In genomic region chr19:19461671-19462622, GRCh38 we compare ENCODE assay signal across 9 cellular contexts. TPM values are rescaled to one million over a fixed set of nuclear protein-coding genes. Genes with fewer than 3 reads are reported as not detected.
DNase-seq lines count a peak whose midpoint lies in the region; ATAC-seq, FAIRE-seq and TF ChIP-seq lines count a peak whose summit lies in the region.
"Had no signal": no experiment of that assay in that cellular context is flagged by ENCODE, and none has a peak within 500 bp of the region (broad histone marks: within the 10 kb centered on the region; RNA-seq: fewer than 3 reads in every experiment).

No MANE protein-coding gene starts in this region.

- H3K4me1 Mint-ChIP-seq in Caco-2 (ENCODE audit: low read depth, unreplicated experiment) = peaks cover 62% of the 10 kb centered on the region
- peaks cover 53% of the 10 kb centered on the region for H3K4me1 Mint-ChIP-seq in MCF 10A (ENCODE audit: insufficient read depth, unreplicated experiment)

- CTCF ChIA-PET in Caco-2 (lab: Charles Lee) = no interaction called here
- CTCF ChIA-PET in MCF 10A (lab: Yijun Ruan, JAX) = interaction anchor here (1.7 kb wide), 1 partner anchor 29 kb away, joined by 3 read pairs; no protein-coding TSS in a partner anchor

- intact Hi-C loops in Caco-2 (cut with micrococcal nuclease; ENCODE audit: unreplicated experiment) = no loop called here
- intact Hi-C loops in MCF 10A (cut with micrococcal nuclease) = no loop called here

- H3K36me3 Mint-ChIP-seq in Caco-2 (ENCODE audit: insufficient read depth, unreplicated experiment) (peaks cover 76% of the 10 kb centered on the region), MCF 10A (ENCODE audit: insufficient read depth, unreplicated experiment) (peaks cover 40% of the 10 kb centered on the region)

- H3K4me3 ChIP-seq in Caco-2 (ENCODE audit: low read depth, low read length) = no peak overlapping the region

- TF ChIP-seq CTCF in Caco-2 (IDR thresholded peaks at IDR 0.05; ENCODE audit: insufficient read depth in 1 of 2, low read depth in 1 of 2, low read length in 1 of 2, severe bottlenecking in 1 of 2, unreplicated experiment in 1 of 2) (no peak), MCF 10A (IDR thresholded peaks at IDR 0.05; ENCODE audit: unreplicated experiment) (no peak)

- H3K9me3 Mint-ChIP-seq in Caco-2 (ENCODE audit: unreplicated experiment) (peaks cover 9% of the 10 kb centered on the region), MCF 10A (ENCODE audit: unreplicated experiment) (no peaks in the 10 kb centered on the region)

- POLR2A ChIA-PET in Caco-2 (lab: Charles Lee) (interaction anchor here (1.0 kb wide), 1 partner anchor 76 kb away, joined by 3 read pairs; no protein-coding TSS in a partner anchor), MCF 10A (lab: Yijun Ruan, JAX) (no interaction called here)

- DNase-seq in Caco-2 (no peak), NCI-H2171 (lab: John Stamatoyannopoulos, UW) (peak; percentile 51), MCF 10A (ENCODE audit: unreplicated experiment) (no peak), iPS-NIHi7 (ENCODE audit: extremely low spot score) (peak; percentile 95), smooth muscle cell of the brain vasculature (ENCODE audit: low read depth, low spot score) (peak; percentile 45), DMS53 (lab: John Stamatoyannopoulos, UW) (no peak), RCC 7860 (ENCODE audit: low spot score) (no peak)

- no peaks in the 10 kb centered on the region for H3K9me3 ChIP-seq in Caco-2

- H3K27me3 Mint-ChIP-seq in Caco-2 (ENCODE audit: insufficient read depth, unreplicated experiment) = no peaks in the 10 kb centered on the region
- H3K27me3 Mint-ChIP-seq in MCF 10A (ENCODE audit: insufficient read depth, unreplicated experiment) = no peaks in the 10 kb centered on the region

- H3K27me3 ChIP-seq in Caco-2 (replicated peaks; ENCODE audit: control insufficient read depth, insufficient read depth, low read length) = no peaks in the 10 kb centered on the region

- peaks cover 46% of the 10 kb centered on the region for H3K4me1 ChIP-seq in Caco-2

- H3K36me3 ChIP-seq in Caco-2 (ENCODE audit: control insufficient read depth, insufficient read depth, low read length) = peaks cover 8% of the 10 kb centered on the region

- H3K4me3 Mint-ChIP-seq in Caco-2 (ENCODE audit: unreplicated experiment) (no peak overlapping the region), MCF 10A (ENCODE audit: unreplicated experiment) (no peak overlapping the region)

- no peak for FAIRE-seq in RCC 7860 (lab: Jason Lieb, UNC)

- H3K27ac Mint-ChIP-seq in Caco-2 (ENCODE audit: unreplicated experiment) = peak overlapping the region; percentile 96
- peak overlapping the region; percentile 85 for H3K27ac Mint-ChIP-seq in MCF 10A (ENCODE audit: low read depth, unreplicated experiment)

- BruUV-seq in Caco-2 (replicated peaks; lab: Mats Ljungman, UMichigan) (no TSS peak), MCF 10A (replicated peaks; lab: Mats Ljungman, UMichigan) (no TSS peak)

- ATAC-seq in HG03039 (IDR thresholded peaks at IDR 0.05; ENCODE audit: unreplicated experiment) = no peak
- ATAC-seq: HCT116 had no signal

RNA-seq across cellular contexts. Expression of gene TSSK6, which starts 53.4 kb away (rescaled TPM):
- 3.1 and 3.8 TPM in 2 replicates for total RNA-seq in Caco-2 (2022)
- total RNA-seq in MCF 10A (2022) = 4.8 and 6.6 TPM in 2 replicates

RNA-seq across cellular contexts. Expression of gene NDUFA13, which starts 54.1 kb away (rescaled TPM):
- total RNA-seq in Caco-2 (2022) (345 and 355 TPM in 2 replicates), MCF 10A (2022) (354 and 393 TPM in 2 replicates)

RNA-seq across cellular contexts. Expression of gene GATAD2A, which starts 56.5 kb away (rescaled TPM):
- total RNA-seq in Caco-2 (2022) (118 and 126 TPM in 2 replicates), MCF 10A (2022) (77.4 and 91.5 TPM in 2 replicates)

Comparison
In these comparisons a context has a peak if more than half of its experiments do, and no peak if none do; other contexts are left out.
1. DNase-seq: peak in NCI-H2171 (single experiment), iPS-NIHi7 (single experiment) and smooth muscle cell of the brain vasculature (single experiment); none in Caco-2 (0 of 2), MCF 10A (single experiment), DMS53 (single experiment) and RCC 7860 (single experiment).